ENCODE assay signal across 25 cellular contexts in the genomic region with DNA sequence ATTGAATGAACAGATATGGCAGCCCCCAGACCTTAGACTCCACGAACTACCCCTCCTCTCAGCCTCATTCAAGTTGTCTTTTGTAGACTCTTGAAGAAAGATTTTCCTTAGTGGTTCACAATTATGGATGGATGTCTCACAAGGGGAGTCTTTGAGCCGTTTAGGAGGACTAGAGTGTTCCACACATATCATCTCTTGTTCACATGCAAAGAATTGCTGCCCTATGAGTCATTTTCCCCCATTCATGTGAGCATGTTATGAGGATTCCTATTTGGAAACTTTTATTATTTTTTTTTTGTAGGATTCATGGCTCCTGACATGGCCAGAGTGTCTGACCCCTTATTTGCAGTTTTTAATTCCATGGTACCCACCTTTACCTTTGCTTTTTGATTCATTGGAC.
"Had no signal": no experiment of that assay in that cellular context is flagged by ENCODE, and none has a peak within 500 bp of the region (broad histone marks: within the 10 kb centered on the region; RNA-seq: fewer than 3 reads in every experiment).

No MANE protein-coding gene starts in this region.

- H3K4me3 Mint-ChIP-seq: activated CD8-positive, alpha-beta T cell treated with anti-CD3 and anti-CD28 coated beads for 36 hours; nephron; stimulated activated naive B cell treated with anti-CD40 and anti-IgM and Interleukin-4, amounts not matched to agents 10 μg/mL and 1 μg/mL and 100 μg/mL, for 72 hours had no signal

- H3K27ac ChIP-seq: epithelial cell of prostate, esophagus squamous epithelium, heart left ventricle, left lung, lower lobe of right lung, right lobe of liver, stomach, thyroid gland, upper lobe of left lung had no signal

- DNase-seq: activated CD4-positive, alpha-beta T cell treated with anti-CD3 and anti-CD28 coated beads for 1 hour; activated CD4-positive, alpha-beta T cell treated with anti-CD3 and anti-CD28 coated beads, Interleukin-2, amount 50 U/mL, for 1 hour; activated CD8-positive, alpha-beta T cell treated with anti-CD3 and anti-CD28 coated beads for 36 hours; activated T-cell treated with anti-CD3 and anti-CD28 coated beads, Interleukin-2, amount 50 U/mL, for 48 hours; anterior cingulate cortex; dermis blood vessel endothelial cell; effector CD4-positive, alpha-beta T cell; esophagus squamous epithelium; heart left ventricle; kidney glomerular epithelial cell; left lung; lower lobe of right lung; mesendoderm; right lobe of liver; small intestine; stimulated activated CD4-positive, alpha-beta T cell treated with anti-CD3 and anti-CD28 coated beads, Interleukin-1b, Interleukin-23, amount 100 ng/mL, for 48 hours; stimulated activated naive B cell treated with anti-CD40 and anti-IgM and Interleukin-4, amounts not matched to agents 10 μg/mL and 1 μg/mL and 100 μg/mL, for 72 hours; stomach; T-helper 2 cell; thyroid gland; upper lobe of left lung had no signal

- H3K4me1 Mint-ChIP-seq: nephron; stimulated activated naive B cell treated with anti-CD40 and anti-IgM and Interleukin-4, amounts not matched to agents 10 μg/mL and 1 μg/mL and 100 μg/mL, for 72 hours had no signal

- H3K4me1 ChIP-seq: esophagus squamous epithelium, heart left ventricle, left lung, lower lobe of right lung, right lobe of liver, stomach, thyroid gland, upper lobe of left lung had no signal

- H3K27ac Mint-ChIP-seq: activated CD8-positive, alpha-beta T cell treated with anti-CD3 and anti-CD28 coated beads for 36 hours; activated naive CD4-positive, alpha-beta T cell treated with anti-CD3 and anti-CD28 coated beads, Interleukin-2, amount 50 U/mL, for 72 hours; activated T-helper 2 cell treated with anti-CD3 and anti-CD28 coated beads, Interferon-gamma antibody, Interleukin-2, Interleukin-4, amounts not matched to agents 10 μg/mL and 5 μg/mL and 100 μg/mL, durations not matched to agents 14 hours and 24 hours and 36 hours; nephron; stimulated activated naive B cell treated with anti-CD40 and anti-IgM and Interleukin-4, amounts not matched to agents 10 μg/mL and 1 μg/mL and 100 μg/mL, for 72 hours had no signal

- H3K36me3 Mint-ChIP-seq: activated naive CD4-positive, alpha-beta T cell treated with anti-CD3 and anti-CD28 coated beads, Interleukin-2, amount 50 U/mL, for 72 hours; stimulated activated naive B cell treated with anti-CD40 and anti-IgM and Interleukin-4, amounts not matched to agents 10 μg/mL and 1 μg/mL and 100 μg/mL, for 72 hours had no signal

- ATAC-seq: activated CD8-positive, alpha-beta T cell treated with anti-CD3 and anti-CD28 coated beads for 36 hours; activated naive CD4-positive, alpha-beta T cell treated with anti-CD3 and anti-CD28 coated beads, Interleukin-2, amount 50 U/mL, for 72 hours; heart left ventricle; left lung; lower lobe of right lung; right lobe of liver; stimulated activated naive B cell treated with anti-CD40 and anti-IgM and Interleukin-4, amounts not matched to agents 10 μg/mL and 1 μg/mL and 100 μg/mL, for 72 hours had no signal

- H3K27me3 Mint-ChIP-seq: activated CD8-positive, alpha-beta T cell treated with anti-CD3 and anti-CD28 coated beads for 36 hours; stimulated activated naive B cell treated with anti-CD40 and anti-IgM and Interleukin-4, amounts not matched to agents 10 μg/mL and 1 μg/mL and 100 μg/mL, for 72 hours had no signal

- H3K9me3 ChIP-seq: lower lobe of right lung, right lobe of liver, thyroid gland had no signal

- H3K36me3 ChIP-seq: esophagus squamous epithelium, heart left ventricle, left lung, lower lobe of right lung, right lobe of liver, stomach, thyroid gland, upper lobe of left lung had no signal

- H3K4me3 ChIP-seq: esophagus squamous epithelium, heart left ventricle, left lung, lower lobe of right lung, right lobe of liver, stomach, thyroid gland, upper lobe of left lung had no signal

- H3K27me3 ChIP-seq: esophagus squamous epithelium, heart left ventricle, left lung, right lobe of liver, stomach, thyroid gland, upper lobe of left lung had no signal
